ENCODE assay signal across 1 cellular context in the genomic region with DNA sequence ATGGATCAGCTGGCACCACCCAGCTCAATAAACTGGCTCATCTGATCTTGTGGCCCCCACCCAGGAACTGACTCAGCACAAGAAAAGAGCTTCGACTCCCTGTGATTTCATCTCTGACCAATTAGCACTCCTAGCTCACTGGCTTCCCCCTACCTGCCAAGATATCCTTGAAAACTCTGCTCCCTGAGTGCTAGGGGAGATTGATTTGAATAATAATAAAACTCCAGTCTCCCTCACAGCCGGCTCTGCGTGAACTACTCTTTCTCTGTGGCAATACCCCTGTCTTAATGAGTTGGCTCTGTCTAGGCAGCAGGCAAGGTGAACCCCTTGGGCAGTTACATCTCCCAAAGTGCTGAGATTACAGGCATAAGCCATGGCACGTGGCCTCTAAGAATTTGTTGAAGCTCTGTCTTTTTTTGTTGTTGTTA.
TF ChIP-seq lines count a peak whose summit lies in the region.

No MANE protein-coding gene starts in this region.

TF ChIP-seq in K562, 482 proteins besides CTCF, POLR2A, EP300 and RAD21 (continued from another document and continues in another):
- TF ChIP-seq POU5F1 (IDR thresholded peaks at IDR 0.05; ENCODE audit: borderline replicate concordance, low read depth, low read length, partially characterized antibody) = no peak
- TF ChIP-seq, protein P1, sequence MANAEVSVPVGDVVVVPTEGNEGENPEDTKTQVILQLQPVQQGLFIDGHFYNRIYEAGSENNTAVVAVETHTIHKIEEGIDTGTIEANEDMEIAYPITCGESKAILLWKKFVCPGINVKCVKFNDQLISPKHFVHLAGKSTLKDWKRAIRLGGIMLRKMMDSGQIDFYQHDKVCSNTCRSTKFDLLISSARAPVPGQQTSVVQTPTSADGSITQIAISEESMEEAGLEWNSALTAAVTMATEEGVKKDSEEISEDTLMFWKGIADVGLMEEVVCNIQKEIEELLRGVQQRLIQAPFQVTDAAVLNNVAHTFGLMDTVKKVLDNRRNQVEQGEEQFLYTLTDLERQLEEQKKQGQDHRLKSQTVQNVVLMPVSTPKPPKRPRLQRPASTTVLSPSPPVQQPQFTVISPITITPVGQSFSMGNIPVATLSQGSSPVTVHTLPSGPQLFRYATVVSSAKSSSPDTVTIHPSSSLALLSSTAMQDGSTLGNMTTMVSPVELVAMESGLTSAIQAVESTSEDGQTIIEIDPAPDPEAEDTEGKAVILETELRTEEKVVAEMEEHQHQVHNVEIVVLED (CRISPR knock-in tag; IDR thresholded peaks at IDR 0.05) = no peak
- TF ChIP-seq TARDBP (IDR thresholded peaks at IDR 0.05) = no peak
- no peak for TF ChIP-seq NFIC (IDR thresholded peaks at IDR 0.05)
- no peak for TF ChIP-seq CBFA2T2 (conservative IDR thresholded peaks at IDR 0.05)
- no peak for TF ChIP-seq NCOR1 (IDR thresholded peaks at IDR 0.05)
- no peak for TF ChIP-seq STAT5A (IDR thresholded peaks at IDR 0.05; ENCODE audit: borderline replicate concordance, low read length)
- no peak for TF ChIP-seq THRAP3 (IDR thresholded peaks at IDR 0.05; ENCODE audit: borderline replicate concordance)
- no peak for TF ChIP-seq ZNF408 (CRISPR knock-in tag; IDR thresholded peaks at IDR 0.05; ENCODE audit: low read depth)
- no peak for TF ChIP-seq MTF1 (CRISPR knock-in tag; IDR thresholded peaks at IDR 0.05; ENCODE audit: borderline replicate concordance)
- no peak for TF ChIP-seq CREM (IDR thresholded peaks at IDR 0.05; ENCODE audit: low read depth)
- TF ChIP-seq GTF2E2 (tag; IDR thresholded peaks at IDR 0.05) = no peak
- TF ChIP-seq STAT5B (CRISPR knock-in tag; IDR thresholded peaks at IDR 0.05) = no peak
- TF ChIP-seq NFYB (IDR thresholded peaks at IDR 0.05; ENCODE audit: extremely low read depth, insufficient read length) = peak; percentile 40
- no peak for TF ChIP-seq U2AF1 (optimal IDR thresholded peaks at IDR 0.05; ENCODE audit: low read depth, low read length)
- TF ChIP-seq, protein P2, sequence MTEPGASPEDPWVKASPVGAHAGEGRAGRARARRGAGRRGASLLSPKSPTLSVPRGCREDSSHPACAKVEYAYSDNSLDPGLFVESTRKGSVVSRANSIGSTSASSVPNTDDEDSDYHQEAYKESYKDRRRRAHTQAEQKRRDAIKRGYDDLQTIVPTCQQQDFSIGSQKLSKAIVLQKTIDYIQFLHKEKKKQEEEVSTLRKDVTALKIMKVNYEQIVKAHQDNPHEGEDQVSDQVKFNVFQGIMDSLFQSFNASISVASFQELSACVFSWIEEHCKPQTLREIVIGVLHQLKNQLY (CRISPR knock-in tag; conservative IDR thresholded peaks at IDR 0.05) = no peak
- TF ChIP-seq ZNF253 (CRISPR knock-in tag; conservative IDR thresholded peaks at IDR 0.05) = no peak
- TF ChIP-seq BRF1 (IDR thresholded peaks at IDR 0.05; ENCODE audit: borderline replicate concordance, extremely low read depth, insufficient read length) = no peak
- peak; percentile 49; the same call in 1 of the 2 replicates for TF ChIP-seq BACH1 (tag; IDR thresholded peaks at IDR 0.05)
- TF ChIP-seq ZBTB1 (CRISPR knock-in tag; IDR thresholded peaks at IDR 0.05; ENCODE audit: borderline replicate concordance, low read depth) = no peak
- TF ChIP-seq, protein P3, sequence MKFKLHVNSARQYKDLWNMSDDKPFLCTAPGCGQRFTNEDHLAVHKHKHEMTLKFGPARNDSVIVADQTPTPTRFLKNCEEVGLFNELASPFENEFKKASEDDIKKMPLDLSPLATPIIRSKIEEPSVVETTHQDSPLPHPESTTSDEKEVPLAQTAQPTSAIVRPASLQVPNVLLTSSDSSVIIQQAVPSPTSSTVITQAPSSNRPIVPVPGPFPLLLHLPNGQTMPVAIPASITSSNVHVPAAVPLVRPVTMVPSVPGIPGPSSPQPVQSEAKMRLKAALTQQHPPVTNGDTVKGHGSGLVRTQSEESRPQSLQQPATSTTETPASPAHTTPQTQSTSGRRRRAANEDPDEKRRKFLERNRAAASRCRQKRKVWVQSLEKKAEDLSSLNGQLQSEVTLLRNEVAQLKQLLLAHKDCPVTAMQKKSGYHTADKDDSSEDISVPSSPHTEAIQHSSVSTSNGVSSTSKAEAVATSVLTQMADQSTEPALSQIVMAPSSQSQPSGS (CRISPR knock-in tag; IDR thresholded peaks at IDR 0.05) = no peak
- no peak for TF ChIP-seq NCOA2 (IDR thresholded peaks at IDR 0.05; ENCODE audit: partially characterized antibody in 2 of 2)
- no peak for TF ChIP-seq CEBPG (CRISPR knock-in tag; IDR thresholded peaks at IDR 0.05)
- no peak for TF ChIP-seq CEBPG (tag; conservative IDR thresholded peaks at IDR 0.05 in 1 of 2, IDR thresholded peaks at IDR 0.05 in 1 of 2)
- TF ChIP-seq, protein P4, sequence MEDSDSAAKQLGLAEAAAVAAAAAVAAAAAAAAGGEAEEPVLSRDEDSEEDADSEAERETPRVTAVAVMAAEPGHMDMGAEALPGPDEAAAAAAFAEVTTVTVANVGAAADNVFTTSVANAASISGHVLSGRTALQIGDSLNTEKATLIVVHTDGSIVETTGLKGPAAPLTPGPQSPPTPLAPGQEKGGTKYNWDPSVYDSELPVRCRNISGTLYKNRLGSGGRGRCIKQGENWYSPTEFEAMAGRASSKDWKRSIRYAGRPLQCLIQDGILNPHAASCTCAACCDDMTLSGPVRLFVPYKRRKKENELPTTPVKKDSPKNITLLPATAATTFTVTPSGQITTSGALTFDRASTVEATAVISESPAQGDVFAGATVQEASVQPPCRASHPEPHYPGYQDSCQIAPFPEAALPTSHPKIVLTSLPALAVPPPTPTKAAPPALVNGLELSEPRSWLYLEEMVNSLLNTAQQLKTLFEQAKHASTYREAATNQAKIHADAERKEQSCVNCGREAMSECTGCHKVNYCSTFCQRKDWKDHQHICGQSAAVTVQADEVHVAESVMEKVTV (CRISPR knock-in tag; IDR thresholded peaks at IDR 0.05) = no peak
- no peak for TF ChIP-seq CBX8 (IDR thresholded peaks at IDR 0.05; ENCODE audit: borderline replicate concordance, extremely low read depth, low read depth, low read length, poor library complexity, severe bottlenecking)
- TF ChIP-seq HCFC1 (IDR thresholded peaks at IDR 0.05; ENCODE audit: low read depth, low read length) = no peak
- TF ChIP-seq SMARCC2 (IDR thresholded peaks at IDR 0.05; ENCODE audit: low read depth) = peak; percentile 36; the same call in 1 of the 2 replicates
- no peak for TF ChIP-seq KAT2B (IDR thresholded peaks at IDR 0.05; ENCODE audit: low read depth, low read length)
- TF ChIP-seq L3MBTL2 (IDR thresholded peaks at IDR 0.05) = peak; percentile 87
- TF ChIP-seq, protein P5, sequence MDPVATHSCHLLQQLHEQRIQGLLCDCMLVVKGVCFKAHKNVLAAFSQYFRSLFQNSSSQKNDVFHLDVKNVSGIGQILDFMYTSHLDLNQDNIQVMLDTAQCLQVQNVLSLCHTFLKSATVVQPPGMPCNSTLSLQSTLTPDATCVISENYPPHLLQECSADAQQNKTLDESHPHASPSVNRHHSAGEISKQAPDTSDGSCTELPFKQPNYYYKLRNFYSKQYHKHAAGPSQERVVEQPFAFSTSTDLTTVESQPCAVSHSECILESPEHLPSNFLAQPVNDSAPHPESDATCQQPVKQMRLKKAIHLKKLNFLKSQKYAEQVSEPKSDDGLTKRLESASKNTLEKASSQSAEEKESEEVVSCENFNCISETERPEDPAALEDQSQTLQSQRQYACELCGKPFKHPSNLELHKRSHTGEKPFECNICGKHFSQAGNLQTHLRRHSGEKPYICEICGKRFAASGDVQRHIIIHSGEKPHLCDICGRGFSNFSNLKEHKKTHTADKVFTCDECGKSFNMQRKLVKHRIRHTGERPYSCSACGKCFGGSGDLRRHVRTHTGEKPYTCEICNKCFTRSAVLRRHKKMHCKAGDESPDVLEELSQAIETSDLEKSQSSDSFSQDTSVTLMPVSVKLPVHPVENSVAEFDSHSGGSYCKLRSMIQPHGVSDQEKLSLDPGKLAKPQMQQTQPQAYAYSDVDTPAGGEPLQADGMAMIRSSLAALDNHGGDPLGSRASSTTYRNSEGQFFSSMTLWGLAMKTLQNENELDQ (CRISPR knock-in tag; IDR thresholded peaks at IDR 0.05; ENCODE audit: borderline replicate concordance) = no peak
- TF ChIP-seq, protein P6, sequence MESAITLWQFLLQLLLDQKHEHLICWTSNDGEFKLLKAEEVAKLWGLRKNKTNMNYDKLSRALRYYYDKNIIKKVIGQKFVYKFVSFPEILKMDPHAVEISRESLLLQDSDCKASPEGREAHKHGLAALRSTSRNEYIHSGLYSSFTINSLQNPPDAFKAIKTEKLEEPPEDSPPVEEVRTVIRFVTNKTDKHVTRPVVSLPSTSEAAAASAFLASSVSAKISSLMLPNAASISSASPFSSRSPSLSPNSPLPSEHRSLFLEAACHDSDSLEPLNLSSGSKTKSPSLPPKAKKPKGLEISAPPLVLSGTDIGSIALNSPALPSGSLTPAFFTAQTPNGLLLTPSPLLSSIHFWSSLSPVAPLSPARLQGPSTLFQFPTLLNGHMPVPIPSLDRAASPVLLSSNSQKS (CRISPR knock-in tag; IDR thresholded peaks at IDR 0.05) = no peak
- no peak for TF ChIP-seq TAF7 (tag; IDR thresholded peaks at IDR 0.05)
- no peak for TF ChIP-seq BRD9 (IDR thresholded peaks at IDR 0.05; ENCODE audit: low read depth, partially characterized antibody)
- TF ChIP-seq, protein P7, sequence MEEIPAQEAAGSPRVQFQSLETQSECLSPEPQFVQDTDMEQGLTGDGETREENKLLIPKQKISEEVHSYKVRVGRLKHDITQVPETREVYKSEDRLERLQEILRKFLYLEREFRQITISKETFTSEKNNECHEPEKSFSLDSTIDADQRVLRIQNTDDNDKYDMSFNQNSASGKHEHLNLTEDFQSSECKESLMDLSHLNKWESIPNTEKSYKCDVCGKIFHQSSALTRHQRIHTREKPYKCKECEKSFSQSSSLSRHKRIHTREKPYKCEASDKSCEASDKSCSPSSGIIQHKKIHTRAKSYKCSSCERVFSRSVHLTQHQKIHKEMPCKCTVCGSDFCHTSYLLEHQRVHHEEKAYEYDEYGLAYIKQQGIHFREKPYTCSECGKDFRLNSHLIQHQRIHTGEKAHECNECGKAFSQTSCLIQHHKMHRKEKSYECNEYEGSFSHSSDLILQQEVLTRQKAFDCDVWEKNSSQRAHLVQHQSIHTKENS (CRISPR knock-in tag; IDR thresholded peaks at IDR 0.05) = no peak
- TF ChIP-seq NUFIP1 (IDR thresholded peaks at IDR 0.05; ENCODE audit: partially characterized antibody) = no peak
- TF ChIP-seq, protein P8, sequence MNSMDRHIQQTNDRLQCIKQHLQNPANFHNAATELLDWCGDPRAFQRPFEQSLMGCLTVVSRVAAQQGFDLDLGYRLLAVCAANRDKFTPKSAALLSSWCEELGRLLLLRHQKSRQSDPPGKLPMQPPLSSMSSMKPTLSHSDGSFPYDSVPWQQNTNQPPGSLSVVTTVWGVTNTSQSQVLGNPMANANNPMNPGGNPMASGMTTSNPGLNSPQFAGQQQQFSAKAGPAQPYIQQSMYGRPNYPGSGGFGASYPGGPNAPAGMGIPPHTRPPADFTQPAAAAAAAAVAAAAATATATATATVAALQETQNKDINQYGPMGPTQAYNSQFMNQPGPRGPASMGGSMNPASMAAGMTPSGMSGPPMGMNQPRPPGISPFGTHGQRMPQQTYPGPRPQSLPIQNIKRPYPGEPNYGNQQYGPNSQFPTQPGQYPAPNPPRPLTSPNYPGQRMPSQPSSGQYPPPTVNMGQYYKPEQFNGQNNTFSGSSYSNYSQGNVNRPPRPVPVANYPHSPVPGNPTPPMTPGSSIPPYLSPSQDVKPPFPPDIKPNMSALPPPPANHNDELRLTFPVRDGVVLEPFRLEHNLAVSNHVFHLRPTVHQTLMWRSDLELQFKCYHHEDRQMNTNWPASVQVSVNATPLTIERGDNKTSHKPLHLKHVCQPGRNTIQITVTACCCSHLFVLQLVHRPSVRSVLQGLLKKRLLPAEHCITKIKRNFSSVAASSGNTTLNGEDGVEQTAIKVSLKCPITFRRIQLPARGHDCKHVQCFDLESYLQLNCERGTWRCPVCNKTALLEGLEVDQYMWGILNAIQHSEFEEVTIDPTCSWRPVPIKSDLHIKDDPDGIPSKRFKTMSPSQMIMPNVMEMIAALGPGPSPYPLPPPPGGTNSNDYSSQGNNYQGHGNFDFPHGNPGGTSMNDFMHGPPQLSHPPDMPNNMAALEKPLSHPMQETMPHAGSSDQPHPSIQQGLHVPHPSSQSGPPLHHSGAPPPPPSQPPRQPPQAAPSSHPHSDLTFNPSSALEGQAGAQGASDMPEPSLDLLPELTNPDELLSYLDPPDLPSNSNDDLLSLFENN (IDR thresholded peaks at IDR 0.05; ENCODE audit: low read depth in 2 of 2, low read length in 2 of 2) = no peak
- TF ChIP-seq ZFP36 (IDR thresholded peaks at IDR 0.05; ENCODE audit: low read depth, low read length, partially characterized antibody) = no peak
- no peak for TF ChIP-seq ZNF668 (CRISPR knock-in tag; IDR thresholded peaks at IDR 0.05)
- TF ChIP-seq SAFB2 (IDR thresholded peaks at IDR 0.05; ENCODE audit: borderline replicate concordance, low read depth, low read length, severe bottlenecking) = no peak
- no peak for TF ChIP-seq ZNF445 (CRISPR knock-in tag; IDR thresholded peaks at IDR 0.05; ENCODE audit: low read depth)
- TF ChIP-seq ZBTB8A (IDR thresholded peaks at IDR 0.05; ENCODE audit: partially characterized antibody) = no peak
- TF ChIP-seq, protein P9, sequence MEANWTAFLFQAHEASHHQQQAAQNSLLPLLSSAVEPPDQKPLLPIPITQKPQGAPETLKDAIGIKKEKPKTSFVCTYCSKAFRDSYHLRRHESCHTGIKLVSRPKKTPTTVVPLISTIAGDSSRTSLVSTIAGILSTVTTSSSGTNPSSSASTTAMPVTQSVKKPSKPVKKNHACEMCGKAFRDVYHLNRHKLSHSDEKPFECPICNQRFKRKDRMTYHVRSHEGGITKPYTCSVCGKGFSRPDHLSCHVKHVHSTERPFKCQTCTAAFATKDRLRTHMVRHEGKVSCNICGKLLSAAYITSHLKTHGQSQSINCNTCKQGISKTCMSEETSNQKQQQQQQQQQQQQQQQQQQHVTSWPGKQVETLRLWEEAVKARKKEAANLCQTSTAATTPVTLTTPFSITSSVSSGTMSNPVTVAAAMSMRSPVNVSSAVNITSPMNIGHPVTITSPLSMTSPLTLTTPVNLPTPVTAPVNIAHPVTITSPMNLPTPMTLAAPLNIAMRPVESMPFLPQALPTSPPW (CRISPR knock-in tag; IDR thresholded peaks at IDR 0.05) = no peak
- TF ChIP-seq POLR2G (IDR thresholded peaks at IDR 0.05; ENCODE audit: low read depth, low read length) = no peak
- TF ChIP-seq SRSF1 (IDR thresholded peaks at IDR 0.05; ENCODE audit: low read depth, low read length) = no peak
- TF ChIP-seq KDM5B (IDR thresholded peaks at IDR 0.05; ENCODE audit: insufficient replicate concordance, low read depth, low read length) = no peak
- no peak for TF ChIP-seq ZNF354B (CRISPR knock-in tag; IDR thresholded peaks at IDR 0.05)
- TF ChIP-seq E2F3 (CRISPR knock-in tag; IDR thresholded peaks at IDR 0.05) = no peak
- TF ChIP-seq ARHGAP35 (IDR thresholded peaks at IDR 0.05; ENCODE audit: partially characterized antibody) = no peak
- no peak for TF ChIP-seq EHMT2 (IDR thresholded peaks at IDR 0.05)
- TF ChIP-seq NBN (IDR thresholded peaks at IDR 0.05; ENCODE audit: low read depth) = 0 out of 2 replicates have a peak, but pooled peaks have one; percentile 33
- TF ChIP-seq MEF2D (tag; conservative IDR thresholded peaks at IDR 0.05; ENCODE audit: low read depth) = no peak
- no peak for TF ChIP-seq HNRNPL (IDR thresholded peaks at IDR 0.05; ENCODE audit: low read depth, low read length)
- no peak for TF ChIP-seq ZNF764 (CRISPR knock-in tag; IDR thresholded peaks at IDR 0.05; ENCODE audit: low read depth)
- no peak for TF ChIP-seq KDM1A (IDR thresholded peaks at IDR 0.05)
